Comparison of ENCODE assay signal across 8 cellular contexts in genomic region chr10:30284860-30285594, GRCh38.
A peak's percentile ranks its signal among the peaks of the same experiment; 100 is the strongest.
DNase-seq lines count a peak whose midpoint lies in the region; ATAC-seq and TF ChIP-seq lines count a peak whose summit lies in the region.

No MANE protein-coding gene starts in this region.

- H3K9me3 ChIP-seq in vagina, result no peaks in the 10 kb centered on the region

- H3K4me3 ChIP-seq in vagina, result no peak overlapping the region

- no peak for TF ChIP-seq POLR2A in vagina (IDR thresholded peaks at IDR 0.05)

- intact Hi-C loops in vagina (cut with DNase I), result no loop called here

- ATAC-seq in GM19468 (IDR thresholded peaks at IDR 0.05; ENCODE audit: extremely low read depth, unreplicated experiment) (peak; percentile 64), HG03520 (IDR thresholded peaks at IDR 0.05; ENCODE audit: unreplicated experiment) (peak; percentile 80)
- ATAC-seq in activated CD4-positive, CD25-positive, alpha-beta regulatory T cell treated with anti-CD3 and anti-CD28 coated beads, Interleukin-2, amount 50 U/mL, for 24 hours, result no peak

- no peaks in the 10 kb centered on the region for H3K36me3 ChIP-seq in vagina

- no peak overlapping the region for H3K27ac ChIP-seq in vagina

- H3K27me3 ChIP-seq in vagina, result no peaks in the 10 kb centered on the region

- no peaks in the 10 kb centered on the region for H3K4me1 ChIP-seq in vagina

- DNase-seq in CD1c-positive myeloid dendritic cell (ENCODE audit: extremely low spot score), result peak; percentile 51
- DNase-seq in dedifferentiated amniotic fluid mesenchymal stem cell (ENCODE audit: extremely low spot score), result peak; percentile 34
- DNase-seq in 8988T, result no peak
- no peak for DNase-seq in stimulated activated naive CD4-positive, alpha-beta T cell (lab: John Stamatoyannopoulos, UW)
- DNase-seq in vagina (ENCODE audit: extremely low spot score in 2 of 2), result no peak

- TF ChIP-seq CTCF in vagina (IDR thresholded peaks at IDR 0.05), result no peak

Comparison
In these comparisons a context has a peak if more than half of its experiments do, and no peak if none do; other contexts are left out.
1. DNase-seq: peak in CD1c-positive myeloid dendritic cell (single experiment) and dedifferentiated amniotic fluid mesenchymal stem cell (single experiment); none in 8988T (single experiment), stimulated activated naive CD4-positive, alpha-beta T cell (0 of 6) and vagina (0 of 2).
2. ATAC-seq: peak in GM19468 (single experiment) and HG03520 (single experiment); none in activated CD4-positive, CD25-positive, alpha-beta regulatory T cell treated with anti-CD3 and anti-CD28 coated beads, Interleukin-2, amount 50 U/mL, for 24 hours (0 of 2).